19 cellular contexts compared by ENCODE assay signal in genomic region chr1:39342776-39343175, GRCh38.
A peak's percentile ranks its signal among the peaks of the same experiment; 100 is the strongest.
DNase-seq lines count a peak whose midpoint lies in the region; ATAC-seq, FAIRE-seq and TF ChIP-seq lines count a peak whose summit lies in the region.
"Had no signal": no experiment of that assay in that cellular context is flagged by ENCODE, and none has a peak within 500 bp of the region (broad histone marks: within the 10 kb centered on the region; RNA-seq: fewer than 3 reads in every experiment).

No MANE protein-coding gene starts in this region.

- FAIRE-seq in GM19239 (lab: Jason Lieb, UNC): no peak
- FAIRE-seq: A549, G401.6, GM12892, H1 had no signal

- peak overlapping the region; percentile 10 for H3K27ac Mint-ChIP-seq in activated T-cell treated with anti-CD3 and anti-CD28 coated beads, Interleukin-2, amount 50 U/mL, for 24 hours
- peak overlapping the region; percentile 20 for H3K27ac Mint-ChIP-seq in activated T-helper 17 cell treated with anti-CD3 and anti-CD28 coated beads, Interleukin-2, amount 50 U/mL, for 72 hours
- peak overlapping the region; percentile 55 for H3K27ac Mint-ChIP-seq in chondrocyte (ENCODE audit: unreplicated experiment)
- H3K27ac Mint-ChIP-seq in stimulated activated effector memory CD8-positive, alpha-beta T cell treated with anti-CD3 and anti-CD28 coated beads, Interleukin-12 subunit alpha, Interleukin-12 subunit beta, amount 100 ng/mL, for 72 hours: peak overlapping the region; percentile 52

- peaks cover 83% of the 10 kb centered on the region for H3K36me3 Mint-ChIP-seq in activated T-cell treated with anti-CD3 and anti-CD28 coated beads, Interleukin-2, amount 50 U/mL, for 24 hours (ENCODE audit: low read depth)
- peaks cover 99% of the 10 kb centered on the region for H3K36me3 Mint-ChIP-seq in activated T-helper 17 cell treated with anti-CD3 and anti-CD28 coated beads, Interleukin-2, amount 50 U/mL, for 72 hours (ENCODE audit: low read depth)
- H3K36me3 Mint-ChIP-seq in chondrocyte (ENCODE audit: low read depth): peaks cover 51% of the 10 kb centered on the region
- peaks cover 100% of the 10 kb centered on the region for H3K36me3 Mint-ChIP-seq in stimulated activated effector memory CD8-positive, alpha-beta T cell treated with anti-CD3 and anti-CD28 coated beads, Interleukin-12 subunit alpha, Interleukin-12 subunit beta, amount 100 ng/mL, for 72 hours

- no peak for TF ChIP-seq CTCF in chondrocyte (IDR thresholded peaks at IDR 0.05)

- DNase-seq in activated T-cell treated with anti-CD3 and anti-CD28 coated beads, Interleukin-2, amount 50 U/mL, for 24 hours: no peak
- DNase-seq in activated T-cell treated with anti-CD3 and anti-CD28 coated beads, Interleukin-2, amount 50 U/mL, for 48 hours: no peak
- DNase-seq in chondrocyte (ENCODE audit: low spot score) (no peak), H4 (ENCODE audit: low spot score) (no peak), GM19239 (ENCODE audit: insufficient read length, low spot score) (no peak)
- DNase-seq in stimulated activated effector memory CD8-positive, alpha-beta T cell treated with anti-CD3 and anti-CD28 coated beads, Interleukin-12 subunit alpha, Interleukin-12 subunit beta, amount 100 ng/mL, for 72 hours (ENCODE audit: low spot score in 2 of 2): no peak
- DNase-seq: AML-193; CD8-positive, alpha-beta T cell; COR-L47; DMS 273 treated with DMSO at 0.1 percent for 48 hours; DMS53; DND-41 had no signal

- no peak for ATAC-seq in activated T-helper 17 cell treated with anti-CD3 and anti-CD28 coated beads, Interleukin-2, amount 50 U/mL, for 72 hours (replicated peaks)
- no peak for ATAC-seq in stimulated activated effector memory CD8-positive, alpha-beta T cell treated with anti-CD3 and anti-CD28 coated beads, Interleukin-12 subunit alpha, Interleukin-12 subunit beta, amount 100 ng/mL, for 72 hours
- ATAC-seq in HG03521 (IDR thresholded peaks at IDR 0.05; ENCODE audit: unreplicated experiment): no peak
- ATAC-seq: A549; CD8-positive, alpha-beta T cell had no signal

- no peak overlapping the region for H3K4me3 Mint-ChIP-seq in activated T-cell treated with anti-CD3 and anti-CD28 coated beads, Interleukin-2, amount 50 U/mL, for 24 hours
- no peak overlapping the region for H3K4me3 Mint-ChIP-seq in activated T-helper 17 cell treated with anti-CD3 and anti-CD28 coated beads, Interleukin-2, amount 50 U/mL, for 72 hours
- no peak overlapping the region for H3K4me3 Mint-ChIP-seq in chondrocyte (ENCODE audit: unreplicated experiment)
- no peak overlapping the region for H3K4me3 Mint-ChIP-seq in stimulated activated effector memory CD8-positive, alpha-beta T cell treated with anti-CD3 and anti-CD28 coated beads, Interleukin-12 subunit alpha, Interleukin-12 subunit beta, amount 100 ng/mL, for 72 hours
- H3K4me3 Mint-ChIP-seq: CD14-positive monocyte; CD8-positive, alpha-beta T cell had no signal

- no peaks in the 10 kb centered on the region for H3K4me1 Mint-ChIP-seq in activated T-cell treated with anti-CD3 and anti-CD28 coated beads, Interleukin-2, amount 50 U/mL, for 24 hours (ENCODE audit: low read depth)
- H3K4me1 Mint-ChIP-seq in activated T-helper 17 cell treated with anti-CD3 and anti-CD28 coated beads, Interleukin-2, amount 50 U/mL, for 72 hours: no peaks in the 10 kb centered on the region
- H3K4me1 Mint-ChIP-seq in chondrocyte (ENCODE audit: low read depth): peaks cover 10% of the 10 kb centered on the region
- peaks cover 6% of the 10 kb centered on the region for H3K4me1 Mint-ChIP-seq in stimulated activated effector memory CD8-positive, alpha-beta T cell treated with anti-CD3 and anti-CD28 coated beads, Interleukin-12 subunit alpha, Interleukin-12 subunit beta, amount 100 ng/mL, for 72 hours
- H3K4me1 Mint-ChIP-seq: CD14-positive monocyte had no signal

- H3K9me3 Mint-ChIP-seq in activated T-cell treated with anti-CD3 and anti-CD28 coated beads, Interleukin-2, amount 50 U/mL, for 24 hours: no peaks in the 10 kb centered on the region
- no peaks in the 10 kb centered on the region for H3K9me3 Mint-ChIP-seq in activated T-helper 17 cell treated with anti-CD3 and anti-CD28 coated beads, Interleukin-2, amount 50 U/mL, for 72 hours
- no peaks in the 10 kb centered on the region for H3K9me3 Mint-ChIP-seq in chondrocyte (ENCODE audit: low read depth)
- no peaks in the 10 kb centered on the region for H3K9me3 Mint-ChIP-seq in stimulated activated effector memory CD8-positive, alpha-beta T cell treated with anti-CD3 and anti-CD28 coated beads, Interleukin-12 subunit alpha, Interleukin-12 subunit beta, amount 100 ng/mL, for 72 hours
- H3K9me3 Mint-ChIP-seq: CD14-positive monocyte; CD8-positive, alpha-beta T cell had no signal

- H3K27me3 Mint-ChIP-seq in activated T-cell treated with anti-CD3 and anti-CD28 coated beads, Interleukin-2, amount 50 U/mL, for 24 hours: no peaks in the 10 kb centered on the region
- no peaks in the 10 kb centered on the region for H3K27me3 Mint-ChIP-seq in activated T-helper 17 cell treated with anti-CD3 and anti-CD28 coated beads, Interleukin-2, amount 50 U/mL, for 72 hours
- no peaks in the 10 kb centered on the region for H3K27me3 Mint-ChIP-seq in chondrocyte (ENCODE audit: low read depth)
